9 cellular contexts compared by ENCODE assay signal in the genomic region with DNA sequence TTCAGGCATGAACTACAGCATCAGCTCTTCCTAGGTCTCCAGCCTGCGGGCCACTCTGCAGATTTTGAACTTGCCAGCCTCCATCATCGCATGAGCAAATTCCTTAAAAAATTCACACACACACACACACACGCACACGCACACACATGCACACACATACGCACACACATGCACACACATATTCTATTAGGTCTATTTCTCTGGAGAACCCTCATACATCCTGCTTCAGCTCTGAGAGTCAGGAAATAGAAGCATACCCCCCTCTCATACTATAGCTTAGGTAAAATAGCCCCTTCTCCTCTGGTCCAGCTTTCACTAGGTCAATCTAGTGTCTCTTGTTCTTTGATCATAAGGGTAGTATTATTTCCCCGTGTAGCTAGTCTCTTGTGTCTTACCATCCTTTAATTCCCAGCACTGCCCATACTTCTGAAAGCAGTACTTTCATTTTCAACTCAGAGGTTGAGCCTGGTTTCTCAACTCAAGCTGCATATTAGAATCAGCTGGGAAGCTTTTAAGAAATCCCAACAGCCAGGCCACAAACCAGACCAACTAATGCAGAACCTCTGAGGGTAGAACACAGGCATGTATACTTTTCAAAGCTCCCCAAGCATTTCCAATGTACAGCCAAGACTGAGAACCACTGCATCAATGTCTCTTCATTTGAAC. TPM values are rescaled to one million over a fixed set of nuclear protein-coding genes. Genes with fewer than 3 reads are reported as not detected.
A peak's percentile ranks its signal among the peaks of the same experiment; 100 is the strongest.
DNase-seq lines count a peak whose midpoint lies in the region; ATAC-seq and TF ChIP-seq lines count a peak whose summit lies in the region.
"Had no signal": no experiment of that assay in that cellular context is flagged by ENCODE, and none has a peak within 500 bp of the region (broad histone marks: within the 10 kb centered on the region; RNA-seq: fewer than 3 reads in every experiment).

No MANE protein-coding gene starts in this region.

- no peak overlapping the region for H3K4me2 ChIP-seq in mesenchymal stem cell (ENCODE audit: low read length, poor library complexity, severe bottlenecking)

- no peak overlapping the region for H2BK5ac ChIP-seq in mesenchymal stem cell (ENCODE audit: low read depth, low read length, poor library complexity, severe bottlenecking)

- no peaks in the 10 kb centered on the region for H3K36me3 ChIP-seq in mesenchymal stem cell (ENCODE audit: control insufficient read depth in 1 of 2, insufficient read depth in 2 of 2, low read depth in 1 of 2, low read length in 2 of 2)

- ATAC-seq in GM18505 (IDR thresholded peaks at IDR 0.05; ENCODE audit: unreplicated experiment) (peak; percentile 45), GM21825 (IDR thresholded peaks at IDR 0.05; ENCODE audit: unreplicated experiment) (peak; percentile 79)

- no peak overlapping the region for H2BK120ac ChIP-seq in mesenchymal stem cell (ENCODE audit: low read depth, low read length)

- H3K23ac ChIP-seq in mesenchymal stem cell (ENCODE audit: low read length in 2 of 2) = no peak overlapping the region

- H4K8ac ChIP-seq in mesenchymal stem cell (ENCODE audit: low read length) = peak overlapping the region; percentile 69

- H2BK12ac ChIP-seq in mesenchymal stem cell (ENCODE audit: low read length in 2 of 2) = peak overlapping the region in 1 of 2 experiments; percentile 42

- H3K27me3 ChIP-seq in mesenchymal stem cell (ENCODE audit: control insufficient read depth in 1 of 2, insufficient read depth in 1 of 2, low read length in 2 of 2) = no peaks in the 10 kb centered on the region

- H3K27ac ChIP-seq in mesenchymal stem cell (ENCODE audit: low read length, poor library complexity, severe bottlenecking) = no peak overlapping the region

- no peak overlapping the region for H2AK5ac ChIP-seq in mesenchymal stem cell (ENCODE audit: low read length, severe bottlenecking)

- WGBS in mesenchymal stem cell = 96% methylated on average over 6 of the region's 6 CpGs

- no peak for TF ChIP-seq POLR2A in GM18505 (IDR thresholded peaks at IDR 0.05; ENCODE audit: borderline replicate concordance, extremely low read depth, insufficient read depth, insufficient read length)

- H3K14ac ChIP-seq in mesenchymal stem cell (ENCODE audit: low read length in 2 of 2) = no peak overlapping the region

- no peak overlapping the region for H2AFZ ChIP-seq in mesenchymal stem cell (ENCODE audit: low read depth, low read length)

- H2BK15ac ChIP-seq in mesenchymal stem cell (ENCODE audit: low read depth, poor library complexity, severe bottlenecking) = no peak overlapping the region

- no peaks in the 10 kb centered on the region for H3K79me1 ChIP-seq in mesenchymal stem cell (replicated peaks; ENCODE audit: low read length, poor library complexity, severe bottlenecking)

- peak overlapping the region in 1 of 2 experiments; percentile 54 for H3K4me3 ChIP-seq in mesenchymal stem cell (ENCODE audit: insufficient read depth in 1 of 2, low read depth in 1 of 2, low read length in 2 of 2)

- peak overlapping the region in 1 of 2 experiments; percentile 37 for H3K4ac ChIP-seq in mesenchymal stem cell (ENCODE audit: low read depth in 1 of 2, low read length in 2 of 2)

- peaks cover 2% of the 10 kb centered on the region for H3K4me1 ChIP-seq in mesenchymal stem cell (ENCODE audit: control insufficient read depth, insufficient read depth, low read depth, low read length)

- H3K9ac ChIP-seq in mesenchymal stem cell (ENCODE audit: low read length) = peak overlapping the region; percentile 69

- peak overlapping the region in 1 of 2 experiments; percentile 58 for H3K18ac ChIP-seq in mesenchymal stem cell (ENCODE audit: low read depth in 1 of 2, low read length in 2 of 2)

- H4K91ac ChIP-seq in mesenchymal stem cell (ENCODE audit: low read length) = no peak overlapping the region

- H3K9me3 ChIP-seq in mesenchymal stem cell (ENCODE audit: control insufficient read depth, low read length) = peaks cover 11% of the 10 kb centered on the region

- peak; percentile 43 for DNase-seq in LHCN-M2 (ENCODE audit: low read depth)
- DNase-seq in mesenchymal stem cell = peak; percentile 54
- DNase-seq in OCI-M2 (lab: John Stamatoyannopoulos, UW; ENCODE audit: unreplicated experiment) = no peak
- no peak for DNase-seq in DMS79 treated with DMSO at 0.1 percent for 48 hours (lab: John Stamatoyannopoulos, UW)
- no peak for DNase-seq in NK-92 (lab: John Stamatoyannopoulos, UW; ENCODE audit: unreplicated experiment)
- DNase-seq in DMS114 treated with DMSO at 0.1 percent for 48 hours (lab: John Stamatoyannopoulos, UW; ENCODE audit: unreplicated experiment) = no peak
- DNase-seq: activated effector memory CD4-positive, alpha-beta T cell treated with Interleukin-2 at 50 U/mL for 16 hours had no signal

RNA-seq across cellular contexts. Expression of a gene that starts 30.9 kb away (rescaled TPM):
- total RNA-seq in LHCN-M2 (2014; rRNA removed) = 4.6 and 7.2 TPM in 2 replicates
- 0.75 TPM for polyA plus RNA-seq in LHCN-M2 (2012)
- polyA plus RNA-seq in mesenchymal stem cell (2013, experiment 1 of 2) = 0.25 TPM
- 0.30 TPM for polyA plus RNA-seq in mesenchymal stem cell (2013, experiment 2 of 2)

Comparison
In these comparisons a context has a peak if more than half of its experiments do, and no peak if none do; other contexts are left out.
1. DNase-seq: peak in LHCN-M2 (single experiment) and mesenchymal stem cell (single experiment); none in OCI-M2 (single experiment), DMS79 treated with DMSO at 0.1 percent for 48 hours (single experiment), NK-92 (single experiment) and DMS114 treated with DMSO at 0.1 percent for 48 hours (single experiment).